Comparison of ENCODE assay signal across 8 cellular contexts in genomic region chr10:67520924-67521520, GRCh38.
DNase-seq lines count a peak whose midpoint lies in the region; ATAC-seq and TF ChIP-seq lines count a peak whose summit lies in the region.

No MANE protein-coding gene starts in this region.

- intact Hi-C loops in MCF 10A (cut with micrococcal nuclease): loop anchor here (2.0 to 5.0 kb wide), 2 partner anchors 214 to 590 kb away; no protein-coding TSS in a partner anchor

- peak; percentile 89 for ATAC-seq in GM21367 (IDR thresholded peaks at IDR 0.05; ENCODE audit: unreplicated experiment)
- ATAC-seq in stimulated activated effector memory CD8-positive, alpha-beta T cell treated with anti-CD3 and anti-CD28 coated beads, Interleukin-12 subunit alpha, Interleukin-12 subunit beta, amount 100 ng/mL, for 72 hours: peak; percentile 78

- H3K27me3 Mint-ChIP-seq in MCF 10A (ENCODE audit: insufficient read depth, unreplicated experiment): peaks cover 25% of the 10 kb centered on the region

- H3K27ac Mint-ChIP-seq in MCF 10A (ENCODE audit: low read depth, unreplicated experiment): no peak overlapping the region
- no peak overlapping the region for H3K27ac Mint-ChIP-seq in stimulated activated effector memory CD8-positive, alpha-beta T cell treated with anti-CD3 and anti-CD28 coated beads, Interleukin-12 subunit alpha, Interleukin-12 subunit beta, amount 100 ng/mL, for 72 hours

- DNase-seq in SIG-M5 treated with dmso at 0.1 percent for 504 hours (lab: John Stamatoyannopoulos, UW; ENCODE audit: unreplicated experiment): peak; percentile 59
- DNase-seq in SIG-M5 (lab: John Stamatoyannopoulos, UW): no peak
- peak; percentile 38 for DNase-seq in HPDE6-E6E7 (ENCODE audit: extremely low spot score)
- DNase-seq in RKO (ENCODE audit: low spot score): peak; percentile 75
- DNase-seq in MCF 10A (ENCODE audit: unreplicated experiment): peak; percentile 75
- DNase-seq in iris pigment epithelial cell (ENCODE audit: low read depth): peak; percentile 75
- DNase-seq in stimulated activated effector memory CD8-positive, alpha-beta T cell treated with anti-CD3 and anti-CD28 coated beads, Interleukin-12 subunit alpha, Interleukin-12 subunit beta, amount 100 ng/mL, for 72 hours (ENCODE audit: low spot score in 2 of 2): no peak

- no peaks in the 10 kb centered on the region for H3K36me3 Mint-ChIP-seq in MCF 10A (ENCODE audit: insufficient read depth, unreplicated experiment)
- H3K36me3 Mint-ChIP-seq in stimulated activated effector memory CD8-positive, alpha-beta T cell treated with anti-CD3 and anti-CD28 coated beads, Interleukin-12 subunit alpha, Interleukin-12 subunit beta, amount 100 ng/mL, for 72 hours: no peaks in the 10 kb centered on the region

- no peak overlapping the region for H3K4me3 Mint-ChIP-seq in MCF 10A (ENCODE audit: unreplicated experiment)
- no peak overlapping the region for H3K4me3 Mint-ChIP-seq in stimulated activated effector memory CD8-positive, alpha-beta T cell treated with anti-CD3 and anti-CD28 coated beads, Interleukin-12 subunit alpha, Interleukin-12 subunit beta, amount 100 ng/mL, for 72 hours

- TF ChIP-seq CTCF in MCF 10A (IDR thresholded peaks at IDR 0.05; ENCODE audit: unreplicated experiment): peak; percentile 90

- no TSS peak for BruUV-seq in MCF 10A (replicated peaks; lab: Mats Ljungman, UMichigan)

- POLR2A ChIA-PET in MCF 10A (lab: Yijun Ruan, JAX): no interaction called here

- no peaks in the 10 kb centered on the region for H3K4me1 Mint-ChIP-seq in MCF 10A (ENCODE audit: insufficient read depth, unreplicated experiment)
- H3K4me1 Mint-ChIP-seq in stimulated activated effector memory CD8-positive, alpha-beta T cell treated with anti-CD3 and anti-CD28 coated beads, Interleukin-12 subunit alpha, Interleukin-12 subunit beta, amount 100 ng/mL, for 72 hours: no peaks in the 10 kb centered on the region

- H3K9me3 Mint-ChIP-seq in MCF 10A (ENCODE audit: unreplicated experiment): no peaks in the 10 kb centered on the region
- H3K9me3 Mint-ChIP-seq in stimulated activated effector memory CD8-positive, alpha-beta T cell treated with anti-CD3 and anti-CD28 coated beads, Interleukin-12 subunit alpha, Interleukin-12 subunit beta, amount 100 ng/mL, for 72 hours: no peaks in the 10 kb centered on the region

- CTCF ChIA-PET in MCF 10A (lab: Yijun Ruan, JAX): interaction anchor here (0.5 to 3.6 kb wide), 19 partner anchors 10 to 807 kb away, joined by 3 to 19 read pairs (median 5); no protein-coding TSS in a partner anchor

Comparison
In these comparisons a context has a peak if more than half of its experiments do, and no peak if none do; other contexts are left out.
1. DNase-seq: peak in SIG-M5 treated with dmso at 0.1 percent for 504 hours (single experiment), HPDE6-E6E7 (single experiment), RKO (single experiment), MCF 10A (single experiment) and iris pigment epithelial cell (single experiment); none in SIG-M5 (single experiment) and stimulated activated effector memory CD8-positive, alpha-beta T cell treated with anti-CD3 and anti-CD28 coated beads, Interleukin-12 subunit alpha, Interleukin-12 subunit beta, amount 100 ng/mL, for 72 hours (0 of 2).